ENCODE assay signal across 1 cellular context in the genomic region with DNA sequence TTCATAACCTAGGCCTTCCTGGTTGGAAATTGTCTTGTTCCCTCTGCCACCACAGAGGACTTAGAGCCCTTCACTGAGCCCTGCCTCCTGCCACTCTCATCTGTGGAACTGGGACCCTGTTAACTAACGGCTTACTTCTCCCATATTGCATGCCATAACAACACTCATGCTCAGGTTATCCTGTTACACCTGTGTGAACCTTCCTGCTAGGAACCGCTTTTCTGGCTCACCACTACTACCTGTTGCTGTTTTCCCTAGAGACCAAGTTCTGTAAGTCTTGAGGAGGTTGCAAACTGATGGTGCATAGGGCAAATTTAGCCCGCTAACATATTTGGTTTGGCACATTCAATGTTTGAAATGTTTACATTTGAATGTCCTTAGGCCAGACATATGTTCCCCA.
TF ChIP-seq lines count a peak whose summit lies in the region.

No MANE protein-coding gene starts in this region.

TF ChIP-seq in GM23338, 12 proteins besides CTCF, POLR2A, EP300 and RAD21 (continued from another document):
- TF ChIP-seq ZNF114 (CRISPR knock-in tag; IDR thresholded peaks at IDR 0.05) (no peak), CREB1 (CRISPR knock-in tag; IDR thresholded peaks at IDR 0.05; ENCODE audit: low read depth) (no peak), POLR2AphosphoS5 (IDR thresholded peaks at IDR 0.05; ENCODE audit: low read depth) (no peak), JUNB (IDR thresholded peaks at IDR 0.05; ENCODE audit: unreplicated experiment) (no peak), EZH2phosphoT487 (IDR thresholded peaks at IDR 0.05; ENCODE audit: unreplicated experiment) (no peak), EZH2 (IDR thresholded peaks at IDR 0.05; ENCODE audit: low read depth, unreplicated experiment) (no peak), NANOG (IDR thresholded peaks at IDR 0.05; ENCODE audit: borderline replicate concordance) (no peak)
- TF ChIP-seq, protein P1, sequence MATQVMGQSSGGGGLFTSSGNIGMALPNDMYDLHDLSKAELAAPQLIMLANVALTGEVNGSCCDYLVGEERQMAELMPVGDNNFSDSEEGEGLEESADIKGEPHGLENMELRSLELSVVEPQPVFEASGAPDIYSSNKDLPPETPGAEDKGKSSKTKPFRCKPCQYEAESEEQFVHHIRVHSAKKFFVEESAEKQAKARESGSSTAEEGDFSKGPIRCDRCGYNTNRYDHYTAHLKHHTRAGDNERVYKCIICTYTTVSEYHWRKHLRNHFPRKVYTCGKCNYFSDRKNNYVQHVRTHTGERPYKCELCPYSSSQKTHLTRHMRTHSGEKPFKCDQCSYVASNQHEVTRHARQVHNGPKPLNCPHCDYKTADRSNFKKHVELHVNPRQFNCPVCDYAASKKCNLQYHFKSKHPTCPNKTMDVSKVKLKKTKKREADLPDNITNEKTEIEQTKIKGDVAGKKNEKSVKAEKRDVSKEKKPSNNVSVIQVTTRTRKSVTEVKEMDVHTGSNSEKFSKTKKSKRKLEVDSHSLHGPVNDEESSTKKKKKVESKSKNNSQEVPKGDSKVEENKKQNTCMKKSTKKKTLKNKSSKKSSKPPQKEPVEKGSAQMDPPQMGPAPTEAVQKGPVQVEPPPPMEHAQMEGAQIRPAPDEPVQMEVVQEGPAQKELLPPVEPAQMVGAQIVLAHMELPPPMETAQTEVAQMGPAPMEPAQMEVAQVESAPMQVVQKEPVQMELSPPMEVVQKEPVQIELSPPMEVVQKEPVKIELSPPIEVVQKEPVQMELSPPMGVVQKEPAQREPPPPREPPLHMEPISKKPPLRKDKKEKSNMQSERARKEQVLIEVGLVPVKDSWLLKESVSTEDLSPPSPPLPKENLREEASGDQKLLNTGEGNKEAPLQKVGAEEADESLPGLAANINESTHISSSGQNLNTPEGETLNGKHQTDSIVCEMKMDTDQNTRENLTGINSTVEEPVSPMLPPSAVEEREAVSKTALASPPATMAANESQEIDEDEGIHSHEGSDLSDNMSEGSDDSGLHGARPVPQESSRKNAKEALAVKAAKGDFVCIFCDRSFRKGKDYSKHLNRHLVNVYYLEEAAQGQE (IDR thresholded peaks at IDR 0.05; ENCODE audit: unreplicated experiment) = no peak
- TF ChIP-seq, protein P2, sequence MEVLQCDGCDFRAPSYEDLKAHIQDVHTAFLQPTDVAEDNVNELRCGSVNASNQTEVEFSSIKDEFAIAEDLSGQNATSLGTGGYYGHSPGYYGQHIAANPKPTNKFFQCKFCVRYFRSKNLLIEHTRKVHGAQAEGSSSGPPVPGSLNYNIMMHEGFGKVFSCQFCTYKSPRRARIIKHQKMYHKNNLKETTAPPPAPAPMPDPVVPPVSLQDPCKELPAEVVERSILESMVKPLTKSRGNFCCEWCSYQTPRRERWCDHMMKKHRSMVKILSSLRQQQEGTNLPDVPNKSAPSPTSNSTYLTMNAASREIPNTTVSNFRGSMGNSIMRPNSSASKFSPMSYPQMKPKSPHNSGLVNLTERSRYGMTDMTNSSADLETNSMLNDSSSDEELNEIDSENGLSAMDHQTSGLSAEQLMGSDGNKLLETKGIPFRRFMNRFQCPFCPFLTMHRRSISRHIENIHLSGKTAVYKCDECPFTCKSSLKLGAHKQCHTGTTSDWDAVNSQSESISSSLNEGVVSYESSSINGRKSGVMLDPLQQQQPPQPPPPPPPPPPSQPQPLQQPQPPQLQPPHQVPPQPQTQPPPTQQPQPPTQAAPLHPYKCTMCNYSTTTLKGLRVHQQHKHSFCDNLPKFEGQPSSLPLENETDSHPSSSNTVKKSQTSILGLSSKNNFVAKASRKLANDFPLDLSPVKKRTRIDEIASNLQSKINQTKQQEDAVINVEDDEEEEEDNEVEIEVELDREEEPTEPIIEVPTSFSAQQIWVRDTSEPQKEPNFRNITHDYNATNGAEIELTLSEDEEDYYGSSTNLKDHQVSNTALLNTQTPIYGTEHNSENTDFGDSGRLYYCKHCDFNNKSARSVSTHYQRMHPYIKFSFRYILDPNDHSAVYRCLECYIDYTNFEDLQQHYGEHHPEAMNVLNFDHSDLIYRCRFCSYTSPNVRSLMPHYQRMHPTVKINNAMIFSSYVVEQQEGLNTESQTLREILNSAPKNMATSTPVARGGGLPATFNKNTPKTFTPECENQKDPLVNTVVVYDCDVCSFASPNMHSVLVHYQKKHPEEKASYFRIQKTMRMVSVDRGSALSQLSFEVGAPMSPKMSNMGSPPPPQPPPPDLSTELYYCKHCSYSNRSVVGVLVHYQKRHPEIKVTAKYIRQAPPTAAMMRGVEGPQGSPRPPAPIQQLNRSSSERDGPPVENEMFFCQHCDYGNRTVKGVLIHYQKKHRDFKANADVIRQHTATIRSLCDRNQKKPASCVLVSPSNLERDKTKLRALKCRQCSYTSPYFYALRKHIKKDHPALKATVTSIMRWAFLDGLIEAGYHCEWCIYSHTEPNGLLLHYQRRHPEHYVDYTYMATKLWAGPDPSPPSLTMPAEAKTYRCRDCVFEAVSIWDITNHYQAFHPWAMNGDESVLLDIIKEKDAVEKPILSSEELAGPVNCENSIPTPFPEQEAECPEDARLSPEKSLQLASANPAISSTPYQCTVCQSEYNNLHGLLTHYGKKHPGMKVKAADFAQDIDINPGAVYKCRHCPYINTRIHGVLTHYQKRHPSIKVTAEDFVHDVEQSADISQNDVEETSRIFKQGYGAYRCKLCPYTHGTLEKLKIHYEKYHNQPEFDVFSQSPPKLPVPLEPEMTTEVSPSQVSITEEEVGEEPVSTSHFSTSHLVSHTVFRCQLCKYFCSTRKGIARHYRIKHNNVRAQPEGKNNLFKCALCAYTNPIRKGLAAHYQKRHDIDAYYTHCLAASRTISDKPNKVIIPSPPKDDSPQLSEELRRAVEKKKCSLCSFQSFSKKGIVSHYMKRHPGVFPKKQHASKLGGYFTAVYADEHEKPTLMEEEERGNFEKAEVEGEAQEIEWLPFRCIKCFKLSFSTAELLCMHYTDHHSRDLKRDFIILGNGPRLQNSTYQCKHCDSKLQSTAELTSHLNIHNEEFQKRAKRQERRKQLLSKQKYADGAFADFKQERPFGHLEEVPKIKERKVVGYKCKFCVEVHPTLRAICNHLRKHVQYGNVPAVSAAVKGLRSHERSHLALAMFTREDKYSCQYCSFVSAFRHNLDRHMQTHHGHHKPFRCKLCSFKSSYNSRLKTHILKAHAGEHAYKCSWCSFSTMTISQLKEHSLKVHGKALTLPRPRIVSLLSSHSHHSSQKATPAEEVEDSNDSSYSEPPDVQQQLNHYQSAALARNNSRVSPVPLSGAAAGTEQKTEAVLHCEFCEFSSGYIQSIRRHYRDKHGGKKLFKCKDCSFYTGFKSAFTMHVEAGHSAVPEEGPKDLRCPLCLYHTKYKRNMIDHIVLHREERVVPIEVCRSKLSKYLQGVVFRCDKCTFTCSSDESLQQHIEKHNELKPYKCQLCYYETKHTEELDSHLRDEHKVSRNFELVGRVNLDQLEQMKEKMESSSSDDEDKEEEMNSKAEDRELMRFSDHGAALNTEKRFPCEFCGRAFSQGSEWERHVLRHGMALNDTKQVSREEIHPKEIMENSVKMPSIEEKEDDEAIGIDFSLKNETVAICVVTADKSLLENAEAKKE (CRISPR knock-in tag; IDR thresholded peaks at IDR 0.05) = no peak
